ENCODE assay signal across 27 cellular contexts in the genomic region with DNA sequence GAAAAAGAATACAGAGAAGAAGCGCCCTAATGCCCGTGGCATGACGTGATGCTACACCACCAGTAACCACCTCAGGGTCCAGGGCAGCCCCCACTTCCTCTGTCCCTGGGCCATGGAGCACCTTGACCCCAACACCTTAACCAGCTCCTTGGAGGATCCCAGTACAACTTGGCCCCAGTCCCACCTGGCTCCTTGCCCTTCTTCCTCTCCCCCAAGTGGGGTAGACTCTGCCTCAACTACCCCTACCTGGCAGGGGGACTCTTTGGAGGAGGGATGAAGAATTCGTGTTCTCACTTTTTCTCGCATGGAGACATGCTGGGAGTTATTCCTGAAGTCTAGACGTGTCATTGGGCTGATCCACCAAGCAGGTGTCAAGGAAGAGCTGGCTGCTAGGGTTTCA. TPM values are rescaled to one million over a fixed set of nuclear protein-coding genes. Genes with fewer than 3 reads are reported as not detected.
DNase-seq lines count a peak whose midpoint lies in the region; ATAC-seq lines count a peak whose summit lies in the region.
"Had no signal": no experiment of that assay in that cellular context is flagged by ENCODE, and none has a peak within 500 bp of the region (broad histone marks: within the 10 kb centered on the region; RNA-seq: fewer than 3 reads in every experiment).

No MANE protein-coding gene starts in this region.

- peaks cover 62% of the 10 kb centered on the region for H3K36me3 Mint-ChIP-seq in activated CD4-positive, alpha-beta T cell treated with anti-CD3 and anti-CD28 coated beads, Interleukin-2, amount 10 ng/mL, durations not matched to agents 7 days and 5 days (ENCODE audit: low read depth)
- H3K36me3 Mint-ChIP-seq in stimulated activated naive CD8-positive, alpha-beta T cell treated with anti-CD3 and anti-CD28 coated beads, Interleukin-15, Interleukin-2, amounts not matched to agents 100 ng/mL and 50 ng/mL, for 24 hours (ENCODE audit: low read depth) = peaks cover 13% of the 10 kb centered on the region
- H3K36me3 Mint-ChIP-seq in activated naive CD8-positive, alpha-beta T cell treated with anti-CD3 and anti-CD28 coated beads, Interleukin-2, amount 10 ng/mL, durations not matched to agents 7 days and 5 days = peaks cover 44% of the 10 kb centered on the region

- no peak overlapping the region for H3K4me3 Mint-ChIP-seq in activated CD4-positive, alpha-beta T cell treated with anti-CD3 and anti-CD28 coated beads, Interleukin-2, amount 10 ng/mL, durations not matched to agents 7 days and 5 days
- H3K4me3 Mint-ChIP-seq in stimulated activated naive CD8-positive, alpha-beta T cell treated with anti-CD3 and anti-CD28 coated beads, Interleukin-15, Interleukin-2, amounts not matched to agents 100 ng/mL and 50 ng/mL, for 24 hours = peak overlapping the region; percentile 48
- H3K4me3 Mint-ChIP-seq in activated naive CD8-positive, alpha-beta T cell treated with anti-CD3 and anti-CD28 coated beads, Interleukin-2, amount 10 ng/mL, durations not matched to agents 7 days and 5 days = peak overlapping the region; percentile 69
- peak overlapping the region; percentile 56 to 68 for H3K4me3 Mint-ChIP-seq in stimulated activated naive CD8-positive, alpha-beta T cell treated with anti-CD3 and anti-CD28 coated beads, Interleukin-15, amount 100 ng/mL, for 72 hours
- H3K4me3 Mint-ChIP-seq: activated B cell treated with CpG ODN at 0.5 μM for 24 hours; activated T-helper 1 cell treated with anti-CD3 and anti-CD28 coated beads, Interleukin-12 subunit alpha, Interleukin-12 subunit beta, Interleukin-2, Interleukin-4 antibody, amounts not matched to agents 30 ng/mL and 10 ng/mL and 1 ng/mL, durations not matched to agents 14 hours and 24 hours and 36 hours; HFFc6 had no signal

- ATAC-seq in stimulated activated naive CD8-positive, alpha-beta T cell treated with anti-CD3 and anti-CD28 coated beads, Interleukin-15, Interleukin-2, amounts not matched to agents 100 U/mL and 50 U/mL, for 24 hours = no peak
- no peak for ATAC-seq in activated naive CD8-positive, alpha-beta T cell treated with anti-CD3 and anti-CD28 coated beads, Interleukin-2, amount 10 ng/mL, durations not matched to agents 7 days and 5 days (ENCODE audit: low read depth)
- ATAC-seq in stimulated activated naive CD8-positive, alpha-beta T cell treated with anti-CD3 and anti-CD28 coated beads, Interleukin-15, amount 100 ng/mL, for 72 hours = no peak
- ATAC-seq: Panc1 had no signal

- DNase-seq in activated CD4-positive, alpha-beta T cell treated with anti-CD3 and anti-CD28 coated beads, Interleukin-2, amount 10 ng/mL, durations not matched to agents 7 days and 5 days = no peak
- no peak for DNase-seq in activated CD4-positive, alpha-beta T cell treated with anti-CD3 and anti-CD28 coated beads, Interleukin-2, amount 50 U/mL, for 4 hours
- no peak for DNase-seq in stimulated activated naive CD8-positive, alpha-beta T cell treated with anti-CD3 and anti-CD28 coated beads, Interleukin-15, Interleukin-2, amounts not matched to agents 100 U/mL and 50 U/mL, for 24 hours
- DNase-seq in activated naive CD8-positive, alpha-beta T cell treated with anti-CD3 and anti-CD28 coated beads, Interleukin-2, amount 10 ng/mL, durations not matched to agents 7 days and 5 days = no peak
- DNase-seq in stimulated activated naive CD8-positive, alpha-beta T cell treated with anti-CD3 and anti-CD28 coated beads, Interleukin-15, amount 100 ng/mL, for 72 hours = no peak
- no peak for DNase-seq in NCI-H526 (lab: John Stamatoyannopoulos, UW)
- no peak for DNase-seq in COLO829 (ENCODE audit: low spot score)
- DNase-seq: activated B cell treated with CpG ODN at 0.5 μM for 24 hours; amniotic stem cell; brain microvascular endothelial cell; DMS153; GOT3; heart right ventricle; HFFc6; Kasumi-1; kidney; MV-4-11; NCI-H146; NCI-H345; NCI-H748 treated with DMSO at 0.1 percent for 48 hours; occipital lobe; SIG-M5; stimulated activated CD4-positive, alpha-beta T cell treated with anti-CD3 and anti-CD28 coated beads, Interleukin-4, amount 100 ng/mL, for 24 hours; trophoblast cell had no signal

- no peaks in the 10 kb centered on the region for H3K27me3 Mint-ChIP-seq in activated CD4-positive, alpha-beta T cell treated with anti-CD3 and anti-CD28 coated beads, Interleukin-2, amount 10 ng/mL, durations not matched to agents 7 days and 5 days
- no peaks in the 10 kb centered on the region for H3K27me3 Mint-ChIP-seq in stimulated activated naive CD8-positive, alpha-beta T cell treated with anti-CD3 and anti-CD28 coated beads, Interleukin-15, Interleukin-2, amounts not matched to agents 100 ng/mL and 50 ng/mL, for 24 hours
- H3K27me3 Mint-ChIP-seq in activated naive CD8-positive, alpha-beta T cell treated with anti-CD3 and anti-CD28 coated beads, Interleukin-2, amount 10 ng/mL, durations not matched to agents 7 days and 5 days = no peaks in the 10 kb centered on the region
- no peaks in the 10 kb centered on the region for H3K27me3 Mint-ChIP-seq in stimulated activated naive CD8-positive, alpha-beta T cell treated with anti-CD3 and anti-CD28 coated beads, Interleukin-15, amount 100 ng/mL, for 72 hours
- H3K27me3 Mint-ChIP-seq: activated B cell treated with CpG ODN at 0.5 μM for 24 hours had no signal

- POLR2A ChIA-PET in activated CD4-positive, alpha-beta T cell treated with anti-CD3 and anti-CD28 coated beads, Interleukin-2, amount 10 ng/mL, durations not matched to agents 7 days and 5 days (lab: Charles Lee) = no interaction called here
- POLR2A ChIA-PET in activated naive CD8-positive, alpha-beta T cell treated with anti-CD3 and anti-CD28 coated beads, Interleukin-2, amount 10 ng/mL, durations not matched to agents 7 days and 5 days (lab: Charles Lee) = interaction anchor here (0.7 to 3.4 kb wide), 10 partner anchors 11 to 120 kb away, joined by 3 to 24 read pairs (median 4); a partner anchor contains a TSS

- peaks cover 12% of the 10 kb centered on the region for H3K9me3 Mint-ChIP-seq in activated CD4-positive, alpha-beta T cell treated with anti-CD3 and anti-CD28 coated beads, Interleukin-2, amount 10 ng/mL, durations not matched to agents 7 days and 5 days
- H3K9me3 Mint-ChIP-seq in stimulated activated naive CD8-positive, alpha-beta T cell treated with anti-CD3 and anti-CD28 coated beads, Interleukin-15, Interleukin-2, amounts not matched to agents 100 ng/mL and 50 ng/mL, for 24 hours = no peaks in the 10 kb centered on the region
- H3K9me3 Mint-ChIP-seq in activated naive CD8-positive, alpha-beta T cell treated with anti-CD3 and anti-CD28 coated beads, Interleukin-2, amount 10 ng/mL, durations not matched to agents 7 days and 5 days = no peaks in the 10 kb centered on the region
- H3K9me3 Mint-ChIP-seq in stimulated activated naive CD8-positive, alpha-beta T cell treated with anti-CD3 and anti-CD28 coated beads, Interleukin-15, amount 100 ng/mL, for 72 hours = no peaks in the 10 kb centered on the region
- H3K9me3 Mint-ChIP-seq: activated B cell treated with CpG ODN at 0.5 μM for 24 hours; activated T-helper 1 cell treated with anti-CD3 and anti-CD28 coated beads, Interleukin-12 subunit alpha, Interleukin-12 subunit beta, Interleukin-2, Interleukin-4 antibody, amounts not matched to agents 30 ng/mL and 10 ng/mL and 1 ng/mL, durations not matched to agents 14 hours and 24 hours and 36 hours; HFFc6 had no signal

- peaks cover 94% of the 10 kb centered on the region for H3K4me1 Mint-ChIP-seq in activated CD4-positive, alpha-beta T cell treated with anti-CD3 and anti-CD28 coated beads, Interleukin-2, amount 10 ng/mL, durations not matched to agents 7 days and 5 days
- H3K4me1 Mint-ChIP-seq in stimulated activated naive CD8-positive, alpha-beta T cell treated with anti-CD3 and anti-CD28 coated beads, Interleukin-15, Interleukin-2, amounts not matched to agents 100 ng/mL and 50 ng/mL, for 24 hours (ENCODE audit: low read depth) = peaks cover 91% of the 10 kb centered on the region
- H3K4me1 Mint-ChIP-seq in activated naive CD8-positive, alpha-beta T cell treated with anti-CD3 and anti-CD28 coated beads, Interleukin-2, amount 10 ng/mL, durations not matched to agents 7 days and 5 days = peaks cover 89% of the 10 kb centered on the region
- peaks cover 97% of the 10 kb centered on the region for H3K4me1 Mint-ChIP-seq in stimulated activated naive CD8-positive, alpha-beta T cell treated with anti-CD3 and anti-CD28 coated beads, Interleukin-15, amount 100 ng/mL, for 72 hours

- peak overlapping the region; percentile 86 for H3K27ac Mint-ChIP-seq in activated CD4-positive, alpha-beta T cell treated with anti-CD3 and anti-CD28 coated beads, Interleukin-2, amount 10 ng/mL, durations not matched to agents 7 days and 5 days
- H3K27ac Mint-ChIP-seq in stimulated activated naive CD8-positive, alpha-beta T cell treated with anti-CD3 and anti-CD28 coated beads, Interleukin-15, Interleukin-2, amounts not matched to agents 100 ng/mL and 50 ng/mL, for 24 hours = peak overlapping the region; percentile 6
- peak overlapping the region; percentile 79 for H3K27ac Mint-ChIP-seq in activated naive CD8-positive, alpha-beta T cell treated with anti-CD3 and anti-CD28 coated beads, Interleukin-2, amount 10 ng/mL, durations not matched to agents 7 days and 5 days
- H3K27ac Mint-ChIP-seq in stimulated activated naive CD8-positive, alpha-beta T cell treated with anti-CD3 and anti-CD28 coated beads, Interleukin-15, amount 100 ng/mL, for 72 hours = peak overlapping the region; percentile 84 to 90
- H3K27ac Mint-ChIP-seq: activated B cell treated with CpG ODN at 0.5 μM for 24 hours; activated T-helper 1 cell treated with anti-CD3 and anti-CD28 coated beads, Interleukin-12 subunit alpha, Interleukin-12 subunit beta, Interleukin-2, Interleukin-4 antibody, amounts not matched to agents 30 ng/mL and 10 ng/mL and 1 ng/mL, durations not matched to agents 14 hours and 24 hours and 36 hours; HFFc6 had no signal

- CTCF ChIA-PET in activated CD4-positive, alpha-beta T cell treated with anti-CD3 and anti-CD28 coated beads, Interleukin-2, amount 10 ng/mL, durations not matched to agents 7 days and 5 days (lab: Charles Lee) = interaction anchor here (1.1 to 4.6 kb wide), 6 partner anchors 9 to 121 kb away, joined by 5 to 21 read pairs (median 6); a partner anchor contains a TSS

RNA-seq across cellular contexts. Expression of a gene that starts 18.9 kb away (rescaled TPM):
- total RNA-seq in activated CD4-positive, alpha-beta T cell treated with anti-CD3 and anti-CD28 coated beads, Interleukin-2, amount 10 ng/mL, durations not matched to agents 7 days and 5 days = 10 to 100 TPM; 70.2 to 74.6 TPM
- total RNA-seq in activated naive CD8-positive, alpha-beta T cell treated with anti-CD3 and anti-CD28 coated beads, Interleukin-2, amount 10 ng/mL, durations not matched to agents 7 days and 5 days = 10 to 100 TPM; 81.1 to 85.5 TPM

RNA-seq across cellular contexts. Expression of a gene that starts 43.5 kb away (rescaled TPM):
- total RNA-seq in activated CD4-positive, alpha-beta T cell treated with anti-CD3 and anti-CD28 coated beads, Interleukin-2, amount 10 ng/mL, durations not matched to agents 7 days and 5 days = 1,000 to 10,000 TPM; 5,491 to 5,845 TPM
- 1,000 to 10,000 TPM; 4,217 to 4,653 TPM for total RNA-seq in activated naive CD8-positive, alpha-beta T cell treated with anti-CD3 and anti-CD28 coated beads, Interleukin-2, amount 10 ng/mL, durations not matched to agents 7 days and 5 days

Comparison
In these comparisons a context has a peak if more than half of its experiments do, and no peak if none do; other contexts are left out.
1. H3K27ac Mint-ChIP-seq: peak in every context shown above with its lines; median percentile 87 in stimulated activated naive CD8-positive, alpha-beta T cell treated with anti-CD3 and anti-CD28 coated beads, Interleukin-15, amount 100 ng/mL, for 72 hours; 86 in activated CD4-positive, alpha-beta T cell treated with anti-CD3 and anti-CD28 coated beads, Interleukin-2, amount 10 ng/mL, durations not matched to agents 7 days and 5 days; 79 in activated naive CD8-positive, alpha-beta T cell treated with anti-CD3 and anti-CD28 coated beads, Interleukin-2, amount 10 ng/mL, durations not matched to agents 7 days and 5 days; 6 in stimulated activated naive CD8-positive, alpha-beta T cell treated with anti-CD3 and anti-CD28 coated beads, Interleukin-15, Interleukin-2, amounts not matched to agents 100 ng/mL and 50 ng/mL, for 24 hours.